In the genomic region with DNA sequence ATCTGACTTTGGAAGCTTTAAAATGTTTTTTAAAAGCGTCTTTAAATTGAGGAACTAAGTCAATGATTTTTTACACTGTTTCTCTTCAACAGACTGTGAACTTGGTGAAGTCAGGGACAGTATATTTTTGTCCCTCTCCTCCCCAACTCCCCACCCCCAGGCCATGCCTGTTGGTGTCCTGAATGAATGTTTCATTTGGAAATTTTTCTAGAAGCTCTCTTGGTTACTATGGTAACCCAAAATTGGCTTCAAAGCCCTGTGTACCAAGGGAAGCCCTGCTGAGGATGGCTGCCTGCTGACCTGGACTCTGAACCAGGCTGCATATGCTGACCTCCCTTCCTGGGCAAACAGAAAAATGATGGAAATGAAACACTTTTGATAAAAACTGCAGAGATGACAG, we compare ENCODE assay signal across 17 cellular contexts.
"Had no signal": no experiment of that assay in that cellular context is flagged by ENCODE, and none has a peak within 500 bp of the region (broad histone marks: within the 10 kb centered on the region; RNA-seq: fewer than 3 reads in every experiment).

No MANE protein-coding gene starts in this region.

- H3K36me3 Mint-ChIP-seq: activated naive CD8-positive, alpha-beta T cell treated with anti-CD3 and anti-CD28 coated beads, Interleukin-2, amount 10 ng/mL, durations not matched to agents 7 days and 5 days; naive B cell; stimulated activated naive B cell treated with anti-CD40 and anti-IgM and Interleukin-4, amounts not matched to agents 10 μg/mL and 1 μg/mL and 100 μg/mL, for 72 hours; T-cell had no signal

- H3K79me2 ChIP-seq: parathyroid adenoma had no signal

- H3K9me3 Mint-ChIP-seq: activated B cell treated with CpG ODN at 0.5 μM for 24 hours; activated CD8-positive, alpha-beta T cell treated with anti-CD3 and anti-CD28 coated beads for 36 hours; activated naive CD8-positive, alpha-beta T cell treated with anti-CD3 and anti-CD28 coated beads, Interleukin-2, amount 10 ng/mL, durations not matched to agents 7 days and 5 days; activated T-cell treated with anti-CD3 and anti-CD28 coated beads, Interleukin-2, amount 50 U/mL, for 24 hours; activated T-helper 2 cell treated with anti-CD3 and anti-CD28 coated beads, Interferon-gamma antibody, Interleukin-2, Interleukin-4, amounts not matched to agents 10 μg/mL and 5 μg/mL and 100 μg/mL, durations not matched to agents 14 hours and 24 hours and 36 hours; stimulated activated naive B cell treated with anti-CD40 and anti-IgM and Interleukin-4, amounts not matched to agents 10 μg/mL and 1 μg/mL and 100 μg/mL, for 72 hours; T-cell had no signal

- H3K4me1 Mint-ChIP-seq: activated naive CD8-positive, alpha-beta T cell treated with anti-CD3 and anti-CD28 coated beads, Interleukin-2, amount 10 ng/mL, durations not matched to agents 7 days and 5 days; T-cell had no signal

- H3K4me1 ChIP-seq: colonic mucosa, left ventricle myocardium inferior, parathyroid adenoma had no signal

- H3K9me3 ChIP-seq: colonic mucosa, left ventricle myocardium inferior, tibial artery had no signal

- H3K9ac ChIP-seq: parathyroid adenoma had no signal

- DNase-seq: activated B cell treated with CpG ODN at 0.5 μM for 24 hours; activated CD4-positive, alpha-beta T cell treated with anti-CD3 and anti-CD28 coated beads for 48 hours; activated CD8-positive, alpha-beta T cell treated with anti-CD3 and anti-CD28 coated beads for 36 hours; activated naive CD4-positive, alpha-beta T cell treated with Interleukin-2 at 50 U/mL for 16 hours; activated naive CD8-positive, alpha-beta T cell treated with anti-CD3 and anti-CD28 coated beads, Interleukin-2, amount 10 ng/mL, durations not matched to agents 7 days and 5 days; activated T-cell treated with anti-CD3 and anti-CD28 coated beads, Interleukin-2, amount 50 U/mL, for 24 hours; colonic mucosa; foreskin melanocyte; left ventricle myocardium inferior; mammary epithelial cell; naive B cell; retina; stimulated activated naive B cell treated with anti-CD40 and anti-IgM and Interleukin-4, amounts not matched to agents 10 μg/mL and 1 μg/mL and 100 μg/mL, for 72 hours; T-cell; tibial artery had no signal

- H3K4me3 ChIP-seq: colonic mucosa, left ventricle myocardium inferior, tibial artery had no signal

- H3K27me3 ChIP-seq: colonic mucosa, tibial artery had no signal

- H3K4me3 Mint-ChIP-seq: activated B cell treated with CpG ODN at 0.5 μM for 24 hours; activated CD8-positive, alpha-beta T cell treated with anti-CD3 and anti-CD28 coated beads for 36 hours; activated naive CD8-positive, alpha-beta T cell treated with anti-CD3 and anti-CD28 coated beads, Interleukin-2, amount 10 ng/mL, durations not matched to agents 7 days and 5 days; activated T-cell treated with anti-CD3 and anti-CD28 coated beads, Interleukin-2, amount 50 U/mL, for 24 hours; stimulated activated naive B cell treated with anti-CD40 and anti-IgM and Interleukin-4, amounts not matched to agents 10 μg/mL and 1 μg/mL and 100 μg/mL, for 72 hours; T-cell had no signal

- H3K27ac Mint-ChIP-seq: activated B cell treated with CpG ODN at 0.5 μM for 24 hours; activated CD8-positive, alpha-beta T cell treated with anti-CD3 and anti-CD28 coated beads for 36 hours; activated naive CD8-positive, alpha-beta T cell treated with anti-CD3 and anti-CD28 coated beads, Interleukin-2, amount 10 ng/mL, durations not matched to agents 7 days and 5 days; activated T-cell treated with anti-CD3 and anti-CD28 coated beads, Interleukin-2, amount 50 U/mL, for 24 hours; activated T-helper 2 cell treated with anti-CD3 and anti-CD28 coated beads, Interferon-gamma antibody, Interleukin-2, Interleukin-4, amounts not matched to agents 10 μg/mL and 5 μg/mL and 100 μg/mL, durations not matched to agents 14 hours and 24 hours and 36 hours; stimulated activated naive B cell treated with anti-CD40 and anti-IgM and Interleukin-4, amounts not matched to agents 10 μg/mL and 1 μg/mL and 100 μg/mL, for 72 hours; T-cell had no signal

- H3K36me3 ChIP-seq: colonic mucosa, left ventricle myocardium inferior, tibial artery had no signal

- ATAC-seq: activated CD8-positive, alpha-beta T cell treated with anti-CD3 and anti-CD28 coated beads for 36 hours; stimulated activated naive B cell treated with anti-CD40 and anti-IgM and Interleukin-4, amounts not matched to agents 10 μg/mL and 1 μg/mL and 100 μg/mL, for 72 hours; T-cell had no signal

- H2AFZ ChIP-seq: parathyroid adenoma had no signal

- H3K27ac ChIP-seq: colonic mucosa, left ventricle myocardium inferior, parathyroid adenoma, tibial artery had no signal
